ENCODE assay signal across 8 cellular contexts in the genomic region with DNA sequence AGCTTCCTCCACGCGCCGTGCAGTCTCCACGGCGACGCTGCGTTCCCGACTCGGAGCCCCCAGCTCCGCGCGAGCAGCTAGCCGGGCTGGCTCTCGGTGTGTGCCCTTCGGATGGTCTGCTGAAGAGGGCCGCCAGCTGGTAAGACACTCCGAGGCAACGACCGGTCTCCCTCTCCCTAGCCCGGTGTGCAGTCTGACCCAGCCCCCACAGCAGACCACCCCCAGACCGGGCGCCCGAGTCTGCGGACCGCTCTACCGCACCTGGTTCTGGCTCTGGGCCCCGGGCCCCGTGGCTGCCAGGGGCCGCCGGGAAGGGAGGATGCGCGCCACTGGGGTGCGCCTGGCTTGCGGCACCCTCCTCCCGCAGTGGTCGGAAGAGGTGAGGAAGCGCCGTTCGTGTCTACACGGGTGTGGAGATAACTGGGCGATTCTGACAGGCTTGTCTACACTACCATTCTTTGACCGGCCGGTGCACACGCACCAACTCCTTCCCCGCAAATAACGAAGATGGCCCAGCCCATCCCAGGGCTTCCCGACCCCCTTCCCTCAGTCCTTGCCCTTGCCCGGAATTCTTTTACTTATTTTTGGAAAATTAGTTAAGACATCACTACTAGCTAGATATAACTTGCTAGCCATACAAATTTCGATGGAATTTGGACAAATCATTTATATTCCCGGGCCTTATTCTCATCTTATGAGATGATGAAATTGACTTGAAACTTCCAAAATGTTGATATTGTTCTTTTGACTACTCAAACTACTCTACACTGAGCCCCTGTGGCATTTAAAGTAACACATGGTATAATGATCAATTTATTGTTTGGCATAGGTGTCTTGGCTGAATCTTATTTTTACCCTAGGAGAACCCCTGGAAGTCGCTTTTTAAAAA. TPM values are rescaled to one million over a fixed set of nuclear protein-coding genes. Genes with fewer than 3 reads are reported as not detected.
DNase-seq lines count a peak whose midpoint lies in the region; ATAC-seq and TF ChIP-seq lines count a peak whose summit lies in the region.

No MANE protein-coding gene starts in this region.

- H3K4me3 ChIP-seq in AG04450 (ENCODE audit: low read depth, low read length) (peak overlapping the region; percentile 68), Peyer's patch (peak overlapping the region; percentile 54 to 68 (median 56)), breast epithelium (peak overlapping the region; percentile 57 to 93 (median 70))

- H3K27ac ChIP-seq in AG04450 (ENCODE audit: low read depth, low read length) (no peak overlapping the region), Peyer's patch (peak overlapping the region in 2 of 4 donors; percentile 30 to 31), breast epithelium (peak overlapping the region; percentile 81 to 90), layer of hippocampus (ENCODE audit: low read depth, low read length) (peak overlapping the region; percentile 75)

- ATAC-seq in GM18519 (IDR thresholded peaks at IDR 0.05; ENCODE audit: low FRiP score, unreplicated experiment) (peak; percentile 20), HG03039 (IDR thresholded peaks at IDR 0.05; ENCODE audit: unreplicated experiment) (peak; percentile 27)

- POLR2A ChIA-PET in AG04450 (lab: Yijun Ruan, JAX) = no interaction called here

- H3K36me3 ChIP-seq in Peyer's patch = no peaks in the 10 kb centered on the region
- no peaks in the 10 kb centered on the region for H3K36me3 ChIP-seq in breast epithelium

- DNase-seq in AG04450 (ENCODE audit: low read depth, low spot score) (no peak), Peyer's patch (peak in 1 of 3 donors; percentile 52), breast epithelium (ENCODE audit: low spot score in 2 of 2) (peak in 1 of 2 donors; percentile 17), globus pallidus (ENCODE audit: low spot score) (no peak)
- peak; percentile 11 to 14 for DNase-seq in stimulated activated CD8-positive, alpha-beta memory T cell treated with anti-CD3 and anti-CD28 coated beads, Interleukin-15, amount 100 ng/mL, for 48 hours (ENCODE audit: low read depth in 2 of 2)

- H3K27me3 ChIP-seq in AG04450 (ENCODE audit: control insufficient read depth, insufficient read depth, low read length) (peaks cover 13% of the 10 kb centered on the region), Peyer's patch (no peaks in the 10 kb centered on the region), breast epithelium (no peaks in the 10 kb centered on the region), layer of hippocampus (ENCODE audit: control insufficient read depth, insufficient read depth, low read length) (peaks cover 2% of the 10 kb centered on the region)

- no peak for TF ChIP-seq POLR2A in Peyer's patch (IDR thresholded peaks at IDR 0.05)
- TF ChIP-seq POLR2A in breast epithelium (IDR thresholded peaks at IDR 0.05) = no peak

- no peak for TF ChIP-seq CTCF in AG04450 (IDR thresholded peaks at IDR 0.05; ENCODE audit: low read depth, low read length)
- TF ChIP-seq CTCF in Peyer's patch (IDR thresholded peaks at IDR 0.05) = no peak
- no peak for TF ChIP-seq CTCF in breast epithelium (IDR thresholded peaks at IDR 0.05)

- intact Hi-C loops in breast epithelium (cut with DNase I; ENCODE audit: low total_unique reads) = no loop called here

- no peaks in the 10 kb centered on the region; the same call in 1 of the 2 replicates for H3K9me3 ChIP-seq in AG04450 (ENCODE audit: control insufficient read depth, insufficient read depth, low read length)
- no peaks in the 10 kb centered on the region for H3K9me3 ChIP-seq in Peyer's patch
- no peaks in the 10 kb centered on the region for H3K9me3 ChIP-seq in breast epithelium

- H3K4me1 ChIP-seq in Peyer's patch (peaks cover 0 to 4% (median 2%) of the 10 kb centered on the region in 4 donors), breast epithelium (no peaks in the 10 kb centered on the region)

- CTCF ChIA-PET in AG04450 (lab: Charles Lee) = interaction anchor here (2.8 kb wide), 1 partner anchor 362 kb away, joined by 11 read pairs; no protein-coding TSS in a partner anchor

RNA-seq across cellular contexts. Expression of a gene that starts 1.1 kb away (rescaled TPM):
- polyA plus RNA-seq in AG04450 (2011; rRNA removed) = not detected in 2 replicates
- not detected in 2 replicates for polyA minus RNA-seq in AG04450 (2011; rRNA and poly(A)+ RNA removed)
- not detected for total RNA-seq in Peyer's patch
- total RNA-seq in breast epithelium = under 1 TPM in 1 of 3 donors, not detected in 2; 0.80 TPM

RNA-seq across cellular contexts. Expression of a gene that starts 45.4 kb away (rescaled TPM):
- polyA plus RNA-seq in AG04450 (2011; rRNA removed) = not detected in 2 replicates
- not detected in 2 replicates for polyA minus RNA-seq in AG04450 (2011; rRNA and poly(A)+ RNA removed)
- total RNA-seq in Peyer's patch (not detected), breast epithelium (under 1 TPM; 0.15 to 0.66 (median 0.48) TPM)

RNA-seq across cellular contexts. Expression of a gene that starts 56.2 kb away (rescaled TPM):
- not detected in 2 replicates for polyA plus RNA-seq in AG04450 (2011; rRNA removed)
- not detected in 2 replicates for polyA minus RNA-seq in AG04450 (2011; rRNA and poly(A)+ RNA removed)
- total RNA-seq in Peyer's patch = 1 to 10 TPM in 1 of 4 donors, under 1 TPM in 2, not detected in 1; 0.40 to 2.8 (median 0.88) TPM
- total RNA-seq in breast epithelium = 1 to 10 TPM; 1.5 to 7.9 (median 5.8) TPM

Comparison
In these comparisons a context has a peak if more than half of its experiments do, and no peak if none do; other contexts are left out.
1. DNase-seq: peak in stimulated activated CD8-positive, alpha-beta memory T cell treated with anti-CD3 and anti-CD28 coated beads, Interleukin-15, amount 100 ng/mL, for 48 hours (2 of 2); none in AG04450 (single experiment) and globus pallidus (single experiment).
2. Peak in every context shown above with its lines, with median percentiles within 50 percentile points of each other: H3K4me3 ChIP-seq.